Comparison of ENCODE assay signal across 9 cellular contexts in genomic region chr9:121609845-121610637, GRCh38. TPM values are rescaled to one million over a fixed set of nuclear protein-coding genes. Genes with fewer than 3 reads are reported as not detected.
DNase-seq lines count a peak whose midpoint lies in the region; ATAC-seq, FAIRE-seq and TF ChIP-seq lines count a peak whose summit lies in the region.
"Had no signal": no experiment of that assay in that cellular context is flagged by ENCODE, and none has a peak within 500 bp of the region (broad histone marks: within the 10 kb centered on the region; RNA-seq: fewer than 3 reads in every experiment).

No MANE protein-coding gene starts in this region.

- no peaks in the 10 kb centered on the region for H3F3A ChIP-seq in GM23248 (ENCODE audit: insufficient read depth)

- BruUV-seq in OCI-LY7 (replicated peaks; lab: Mats Ljungman, UMichigan) = no TSS peak

- H3K36me3 Mint-ChIP-seq in natural killer cell = no peaks in the 10 kb centered on the region

- intact Hi-C loops in adrenal gland (cut with DNase I) = no loop called here
- intact Hi-C loops in left cardiac atrium (cut with DNase I) = loop anchor here in 1 of 2 donors (5.0 to 10.0 kb wide), 2 partner anchors 42 to 55 kb away; partner anchors contain the start of gene DAB2IP
- intact Hi-C loops in gastrocnemius medialis (cut with DNase I; ENCODE audit: low total_unique reads) = loop anchor here (5.0 to 10.0 kb wide), 2 partner anchors 245 to 377 kb away; no protein-coding TSS in a partner anchor
- intact Hi-C loops in OCI-LY7 (cut with micrococcal nuclease; ENCODE audit: unreplicated experiment) = no loop called here
- intact Hi-C loops in natural killer cell (cut with micrococcal nuclease) = no loop called here

- H3K27ac ChIP-seq in GM23248 = no peak overlapping the region
- no peak overlapping the region for H3K27ac ChIP-seq in adrenal gland
- H3K27ac ChIP-seq in gastrocnemius medialis = peak overlapping the region; percentile 85 to 96 (median 92)
- no peak overlapping the region for H3K27ac ChIP-seq in OCI-LY7 (ENCODE audit: low read depth, low read length, poor library complexity, severe bottlenecking)

- peaks cover 13 to 19% of the 10 kb centered on the region in 2 donors for H3K4me1 Mint-ChIP-seq in natural killer cell

- H3K9me2 ChIP-seq in GM23248 (ENCODE audit: insufficient read depth) (no peaks in the 10 kb centered on the region), OCI-LY7 (ENCODE audit: insufficient read depth, low read length) (no peaks in the 10 kb centered on the region)

- H3K4me2 ChIP-seq in GM23248 (ENCODE audit: unreplicated experiment) (no peak overlapping the region), OCI-LY7 (ENCODE audit: low read length) (no peak overlapping the region)

- CTCF ChIA-PET in OCI-LY7 (lab: Charles Lee; ENCODE audit: unreplicated experiment) = no interaction called here

- H2AFZ ChIP-seq in GM23248 = no peak overlapping the region
- H2AFZ ChIP-seq in OCI-LY7 (ENCODE audit: low read length) = no peak overlapping the region

- no peak overlapping the region for H3K4me3 ChIP-seq in GM23248
- H3K4me3 ChIP-seq in adrenal gland = no peak overlapping the region
- no peak overlapping the region for H3K4me3 ChIP-seq in gastrocnemius medialis
- no peak overlapping the region for H3K4me3 ChIP-seq in OCI-LY7 (ENCODE audit: low read depth, low read length, poor library complexity, severe bottlenecking)

- peaks cover 39 to 57% of the 10 kb centered on the region in 2 donors for H3K27me3 Mint-ChIP-seq in natural killer cell (ENCODE audit: low read depth in 2 of 2)

- H3K9me3 Mint-ChIP-seq in natural killer cell = no peaks in the 10 kb centered on the region

- H3K36me3 ChIP-seq in GM23248 (ENCODE audit: low read depth) = no peaks in the 10 kb centered on the region
- no peaks in the 10 kb centered on the region for H3K36me3 ChIP-seq in adrenal gland (replicated peaks in 1 of 2)
- H3K36me3 ChIP-seq in gastrocnemius medialis = no peaks in the 10 kb centered on the region
- H3K36me3 ChIP-seq in OCI-LY7 (ENCODE audit: insufficient read depth, low read length) = no peaks in the 10 kb centered on the region

- peak; percentile 61 to 86 for ATAC-seq in left cardiac atrium
- peak; percentile 56 to 59 for ATAC-seq in gastrocnemius medialis
- ATAC-seq in HG03025 (IDR thresholded peaks at IDR 0.05; ENCODE audit: low FRiP score, unreplicated experiment) = no peak
- ATAC-seq in natural killer cell = no peak

- in situ Hi-C loops in GM23248 (cut with MboI) = no loop called here
- in situ Hi-C loops in gastrocnemius medialis (cut with MboI; ENCODE audit: low sequenced_read_pairs in 4 of 4) = no loop called here

- H3K27me3 ChIP-seq in GM23248 (replicated peaks; ENCODE audit: insufficient read depth) = no peaks in the 10 kb centered on the region; the same call in 1 of the 2 replicates
- no peaks in the 10 kb centered on the region for H3K27me3 ChIP-seq in adrenal gland
- H3K27me3 ChIP-seq in gastrocnemius medialis = no peaks in the 10 kb centered on the region

- no peak for TF ChIP-seq CTCF in adrenal gland (IDR thresholded peaks at IDR 0.05)
- peak in 3 of 5 experiments; percentile 10 to 44 (median 41) for TF ChIP-seq CTCF in gastrocnemius medialis (IDR thresholded peaks at IDR 0.05 in 4 of 5, conservative IDR thresholded peaks at IDR 0.05 in 1 of 5)
- no peak for TF ChIP-seq CTCF in OCI-LY7 (conservative IDR thresholded peaks at IDR 0.05; ENCODE audit: low read length)
- TF ChIP-seq CTCF in natural killer cell (IDR thresholded peaks at IDR 0.05) = no peak

- no peak overlapping the region for H3K27ac Mint-ChIP-seq in natural killer cell

- DNase-seq in GM23248 (peak; percentile 66), adrenal gland (peak; percentile 71 to 85 (median 78)), left cardiac atrium (peak; percentile 79), gastrocnemius medialis (peak; percentile 71 to 89), GM19239 (ENCODE audit: insufficient read length, low spot score) (no peak), OCI-LY7 (ENCODE audit: low spot score) (no peak), natural killer cell (no peak)
- DNase-seq: stimulated activated CD4-positive, alpha-beta T cell treated with anti-CD3 and anti-CD28 coated beads, Interleukin-2, amount 100 ng/mL, for 24 hours had no signal

- H3K9me3 ChIP-seq in GM23248 (ENCODE audit: low read depth) = no peaks in the 10 kb centered on the region
- H3K9me3 ChIP-seq in adrenal gland (replicated peaks in 1 of 3) = no peaks in the 10 kb centered on the region
- no peaks in the 10 kb centered on the region for H3K9me3 ChIP-seq in gastrocnemius medialis
- H3K9me3 ChIP-seq in OCI-LY7 (ENCODE audit: low read length) = no peaks in the 10 kb centered on the region

- WGBS in GM23248 (ENCODE audit: low coverage in 1 of 2, low lambda C conversion rate in 2 of 2, missing lambda C conversion rate in 2 of 2), 2 experiments = 51 to 54% methylated on average over 6 of the region's 6 CpGs
- WGBS in adrenal gland, 4 donors = 37 to 55% (median 40%) methylated on average over 4 to 6 of the region's 6 CpGs

- no peak overlapping the region for H3K4me3 Mint-ChIP-seq in natural killer cell

- H3K79me2 ChIP-seq in GM23248 (ENCODE audit: insufficient read depth) = no peaks in the 10 kb centered on the region
- H3K79me2 ChIP-seq in OCI-LY7 (ENCODE audit: insufficient read depth, low read depth, low read length) = no peaks in the 10 kb centered on the region

- FAIRE-seq in GM19239 (lab: Jason Lieb, UNC) = no peak

- no peak overlapping the region for H3K9ac ChIP-seq in GM23248

- POLR2A ChIA-PET in OCI-LY7 (lab: Charles Lee) = no interaction called here

- no peak for TF ChIP-seq POLR2A in adrenal gland (IDR thresholded peaks at IDR 0.05)
- no peak for TF ChIP-seq POLR2A in gastrocnemius medialis (IDR thresholded peaks at IDR 0.05)

- H4K20me1 ChIP-seq in GM23248 (ENCODE audit: insufficient read depth) (no peaks in the 10 kb centered on the region), OCI-LY7 (ENCODE audit: insufficient read depth, low read length) (no peaks in the 10 kb centered on the region)

- no peaks in the 10 kb centered on the region for H3K4me1 ChIP-seq in GM23248 (ENCODE audit: insufficient read depth)
- H3K4me1 ChIP-seq in adrenal gland (replicated peaks in 1 of 2) = peaks cover 6 to 38% of the 10 kb centered on the region in 2 donors
- H3K4me1 ChIP-seq in gastrocnemius medialis = peaks cover 94 to 98% of the 10 kb centered on the region in 2 donors
- peaks cover 7% of the 10 kb centered on the region for H3K4me1 ChIP-seq in OCI-LY7 (ENCODE audit: insufficient read depth, low read length, poor library complexity, severe bottlenecking)

RNA-seq across cellular contexts. Expression of gene DAB2IP, which starts 41.4 kb away (rescaled TPM):
- total RNA-seq in GM23248 (2014; rRNA removed; shearing (Covaris generic)) = 9.5 and 19.7 TPM in 2 replicates
- polyA plus RNA-seq in GM23248 (2016; fragmentation: Nextera tagmentation; extraction: Ambion mirVana) (2.1 and 2.6 TPM in 2 replicates), adrenal gland (10 to 100 TPM; 13.2 to 47.7 (median 20.3) TPM)
- total RNA-seq in adrenal gland (10 to 100 TPM; 38.3 to 52.2 (median 48.4) TPM), left cardiac atrium (10 to 100 TPM; 41.6 to 58.3 TPM), gastrocnemius medialis (10 to 100 TPM; 22.7 to 68.2 (median 37.4) TPM), OCI-LY7 (2022) (11.1 and 11.2 TPM in 2 replicates), natural killer cell (1 to 10 TPM in 1 of 3 donors, under 1 TPM in 1, not detected in 1; 0.19 to 2.5 TPM)
- 2.9 and 3.9 TPM in 2 replicates for total RNA-seq in OCI-LY7 (2014; rRNA removed; shearing (Covaris generic))

Comparison
In these comparisons a context has a peak if more than half of its experiments do, and no peak if none do; other contexts are left out.
1. DNase-seq: peak in GM23248 (single experiment), adrenal gland (7 of 7), left cardiac atrium (single experiment) and gastrocnemius medialis (2 of 2); none in GM19239 (single experiment), OCI-LY7 (single experiment) and natural killer cell (single experiment).
2. H3K27ac ChIP-seq: peak in gastrocnemius medialis (4 of 4); none in GM23248 (single experiment), adrenal gland (0 of 5) and OCI-LY7 (single experiment).
3. CTCF ChIP-seq: peak in gastrocnemius medialis (3 of 5); none in adrenal gland (0 of 6), OCI-LY7 (single experiment) and natural killer cell (single experiment).
4. ATAC-seq: peak in left cardiac atrium (2 of 2) and gastrocnemius medialis (2 of 2); none in HG03025 (single experiment) and natural killer cell (0 of 3).